ENCODE assay signal across 1 cellular context in genomic region chr14:34722723-34723545, GRCh38.
TF ChIP-seq lines count a peak whose summit lies in the region.

No MANE protein-coding gene starts in this region.

TF ChIP-seq in HepG2, 621 proteins besides CTCF, POLR2A, EP300 and RAD21 (continued from another document and continues in another):
- TF ChIP-seq ZNF777 (CRISPR knock-in tag; IDR thresholded peaks at IDR 0.05) (no peak), ZKSCAN8 (CRISPR knock-in tag; IDR thresholded peaks at IDR 0.05; ENCODE audit: borderline replicate concordance) (peak; percentile 74; the same call in 1 of the 2 replicates), ZNF24 (IDR thresholded peaks at IDR 0.05) (no peak; the same call in 1 of the 2 replicates), SMAD9 (CRISPR knock-in tag; IDR thresholded peaks at IDR 0.05) (0 out of 2 replicates have a peak, but pooled peaks have one; percentile 33), STAT5B (CRISPR knock-in tag; IDR thresholded peaks at IDR 0.05) (no peak), SMAD3 (CRISPR knock-in tag; IDR thresholded peaks at IDR 0.05) (no peak; the same call in 1 of the 2 replicates), ZMYM2 (CRISPR knock-in tag; IDR thresholded peaks at IDR 0.05) (no peak), U2AF1 (optimal IDR thresholded peaks at IDR 0.05; ENCODE audit: low read depth, low read length) (no peak), KLF6 (CRISPR knock-in tag; IDR thresholded peaks at IDR 0.05) (0 out of 2 replicates have a peak, but pooled peaks have one; percentile 50), ZNF737 (CRISPR knock-in tag; IDR thresholded peaks at IDR 0.05; ENCODE audit: borderline replicate concordance) (no peak), TCF7 (IDR thresholded peaks at IDR 0.05; ENCODE audit: low read depth) (no peak), RBM39 (IDR thresholded peaks at IDR 0.05; ENCODE audit: low read depth, low read length, poor library complexity, severe bottlenecking) (no peak), HNF1A (IDR thresholded peaks at IDR 0.05; ENCODE audit: low read depth) (no peak), HNF1A (CRISPR knock-in tag; IDR thresholded peaks at IDR 0.05; ENCODE audit: borderline replicate concordance) (no peak), MEIS2 (CRISPR knock-in tag; IDR thresholded peaks at IDR 0.05) (no peak), HNF4A (CRISPR knock-in tag; IDR thresholded peaks at IDR 0.05) (no peak), DNMT3B (CRISPR knock-in tag; conservative IDR thresholded peaks at IDR 0.05) (no peak), NFATC3 (CRISPR knock-in tag; IDR thresholded peaks at IDR 0.05) (peak; percentile 92), ZNF746 (CRISPR knock-in tag; IDR thresholded peaks at IDR 0.05) (no peak), ZNF687 (CRISPR knock-in tag; IDR thresholded peaks at IDR 0.05) (no peak), SNAPC2 (CRISPR knock-in tag; IDR thresholded peaks at IDR 0.05) (peak; percentile 87; the same call in 1 of the 2 replicates), ZNF691 (CRISPR knock-in tag; IDR thresholded peaks at IDR 0.05; ENCODE audit: borderline replicate concordance, low read depth) (no peak), TCF12 (IDR thresholded peaks at IDR 0.05) (no peak), TCF12 (CRISPR knock-in tag; IDR thresholded peaks at IDR 0.05) (no peak), RFX1 (IDR thresholded peaks at IDR 0.05) (no peak), ZBTB2 (CRISPR knock-in tag; IDR thresholded peaks at IDR 0.05; ENCODE audit: low read depth) (no peak), POGZ (CRISPR knock-in tag; IDR thresholded peaks at IDR 0.05) (no peak), ZNF556 (CRISPR knock-in tag; IDR thresholded peaks at IDR 0.05; ENCODE audit: borderline replicate concordance) (peak; percentile 53; the same call in 1 of the 2 replicates), ZNF572 (CRISPR knock-in tag; IDR thresholded peaks at IDR 0.05) (no peak), MYC (CRISPR knock-in tag; IDR thresholded peaks at IDR 0.05; ENCODE audit: borderline replicate concordance) (no peak), CREM (IDR thresholded peaks at IDR 0.05) (no peak), CREM (CRISPR knock-in tag; IDR thresholded peaks at IDR 0.05) (no peak), ZNF160 (CRISPR knock-in tag; IDR thresholded peaks at IDR 0.05) (no peak), KDM5A (IDR thresholded peaks at IDR 0.05; ENCODE audit: borderline replicate concordance, low read length) (no peak), HNRNPLL (IDR thresholded peaks at IDR 0.05; ENCODE audit: low read depth, low read length, poor library complexity, severe bottlenecking) (no peak), HMGA1 (CRISPR knock-in tag; conservative IDR thresholded peaks at IDR 0.05) (no peak), SMYD3 (CRISPR knock-in tag; IDR thresholded peaks at IDR 0.05) (no peak), ZBTB7B (CRISPR knock-in tag; IDR thresholded peaks at IDR 0.05) (no peak), ZNF780A (CRISPR knock-in tag; IDR thresholded peaks at IDR 0.05) (no peak), FOXA1 (IDR thresholded peaks at IDR 0.05) (no peak), FOXA1 (CRISPR knock-in tag; IDR thresholded peaks at IDR 0.05) (no peak), ZNF720 (CRISPR knock-in tag; IDR thresholded peaks at IDR 0.05) (no peak), HDAC6 (IDR thresholded peaks at IDR 0.05; ENCODE audit: low read depth, low read length) (no peak), NFYB (CRISPR knock-in tag; IDR thresholded peaks at IDR 0.05) (no peak), REXO4 (CRISPR knock-in tag; IDR thresholded peaks at IDR 0.05; ENCODE audit: borderline replicate concordance) (no peak), ZFP41 (CRISPR knock-in tag; IDR thresholded peaks at IDR 0.05; ENCODE audit: borderline replicate concordance) (no peak)
- TF ChIP-seq, protein P1, sequence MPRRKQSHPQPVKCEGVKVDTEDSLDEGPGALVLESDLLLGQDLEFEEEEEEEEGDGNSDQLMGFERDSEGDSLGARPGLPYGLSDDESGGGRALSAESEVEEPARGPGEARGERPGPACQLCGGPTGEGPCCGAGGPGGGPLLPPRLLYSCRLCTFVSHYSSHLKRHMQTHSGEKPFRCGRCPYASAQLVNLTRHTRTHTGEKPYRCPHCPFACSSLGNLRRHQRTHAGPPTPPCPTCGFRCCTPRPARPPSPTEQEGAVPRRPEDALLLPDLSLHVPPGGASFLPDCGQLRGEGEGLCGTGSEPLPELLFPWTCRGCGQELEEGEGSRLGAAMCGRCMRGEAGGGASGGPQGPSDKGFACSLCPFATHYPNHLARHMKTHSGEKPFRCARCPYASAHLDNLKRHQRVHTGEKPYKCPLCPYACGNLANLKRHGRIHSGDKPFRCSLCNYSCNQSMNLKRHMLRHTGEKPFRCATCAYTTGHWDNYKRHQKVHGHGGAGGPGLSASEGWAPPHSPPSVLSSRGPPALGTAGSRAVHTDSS (CRISPR knock-in tag; conservative IDR thresholded peaks at IDR 0.05), result no peak
- TF ChIP-seq, protein P2, sequence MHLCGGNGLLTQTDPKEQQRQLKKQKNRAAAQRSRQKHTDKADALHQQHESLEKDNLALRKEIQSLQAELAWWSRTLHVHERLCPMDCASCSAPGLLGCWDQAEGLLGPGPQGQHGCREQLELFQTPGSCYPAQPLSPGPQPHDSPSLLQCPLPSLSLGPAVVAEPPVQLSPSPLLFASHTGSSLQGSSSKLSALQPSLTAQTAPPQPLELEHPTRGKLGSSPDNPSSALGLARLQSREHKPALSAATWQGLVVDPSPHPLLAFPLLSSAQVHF (CRISPR knock-in tag; IDR thresholded peaks at IDR 0.05), result no peak
- TF ChIP-seq, protein P3, sequence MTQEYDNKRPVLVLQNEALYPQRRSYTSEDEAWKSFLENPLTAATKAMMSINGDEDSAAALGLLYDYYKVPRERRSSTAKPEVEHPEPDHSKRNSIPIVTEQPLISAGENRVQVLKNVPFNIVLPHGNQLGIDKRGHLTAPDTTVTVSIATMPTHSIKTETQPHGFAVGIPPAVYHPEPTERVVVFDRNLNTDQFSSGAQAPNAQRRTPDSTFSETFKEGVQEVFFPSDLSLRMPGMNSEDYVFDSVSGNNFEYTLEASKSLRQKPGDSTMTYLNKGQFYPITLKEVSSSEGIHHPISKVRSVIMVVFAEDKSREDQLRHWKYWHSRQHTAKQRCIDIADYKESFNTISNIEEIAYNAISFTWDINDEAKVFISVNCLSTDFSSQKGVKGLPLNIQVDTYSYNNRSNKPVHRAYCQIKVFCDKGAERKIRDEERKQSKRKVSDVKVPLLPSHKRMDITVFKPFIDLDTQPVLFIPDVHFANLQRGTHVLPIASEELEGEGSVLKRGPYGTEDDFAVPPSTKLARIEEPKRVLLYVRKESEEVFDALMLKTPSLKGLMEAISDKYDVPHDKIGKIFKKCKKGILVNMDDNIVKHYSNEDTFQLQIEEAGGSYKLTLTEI (CRISPR knock-in tag; conservative IDR thresholded peaks at IDR 0.05), result no peak
- TF ChIP-seq, protein P4, sequence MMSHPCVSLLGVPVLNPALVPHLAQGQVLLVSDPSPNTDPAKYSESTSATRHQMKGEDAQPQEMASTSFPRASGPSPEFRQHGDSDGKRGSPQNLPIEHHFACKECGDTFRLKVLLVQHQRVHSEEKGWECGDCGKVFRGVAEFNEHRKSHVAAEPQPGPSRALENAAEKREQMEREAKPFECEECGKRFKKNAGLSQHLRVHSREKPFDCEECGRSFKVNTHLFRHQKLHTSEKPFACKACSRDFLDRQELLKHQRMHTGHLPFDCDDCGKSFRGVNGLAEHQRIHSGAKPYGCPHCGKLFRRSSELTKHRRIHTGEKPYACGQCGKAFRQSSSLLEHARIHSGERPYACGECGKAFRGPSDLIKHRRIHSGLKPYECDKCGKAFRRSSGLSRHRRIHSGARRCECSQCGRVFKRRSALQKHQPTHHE (CRISPR knock-in tag; IDR thresholded peaks at IDR 0.05; ENCODE audit: borderline replicate concordance), result no peak
- TF ChIP-seq, protein P5, sequence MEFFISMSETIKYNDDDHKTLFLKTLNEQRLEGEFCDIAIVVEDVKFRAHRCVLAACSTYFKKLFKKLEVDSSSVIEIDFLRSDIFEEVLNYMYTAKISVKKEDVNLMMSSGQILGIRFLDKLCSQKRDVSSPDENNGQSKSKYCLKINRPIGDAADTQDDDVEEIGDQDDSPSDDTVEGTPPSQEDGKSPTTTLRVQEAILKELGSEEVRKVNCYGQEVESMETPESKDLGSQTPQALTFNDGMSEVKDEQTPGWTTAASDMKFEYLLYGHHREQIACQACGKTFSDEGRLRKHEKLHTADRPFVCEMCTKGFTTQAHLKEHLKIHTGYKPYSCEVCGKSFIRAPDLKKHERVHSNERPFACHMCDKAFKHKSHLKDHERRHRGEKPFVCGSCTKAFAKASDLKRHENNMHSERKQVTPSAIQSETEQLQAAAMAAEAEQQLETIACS (CRISPR knock-in tag; IDR thresholded peaks at IDR 0.05), result no peak
- TF ChIP-seq, protein P6, sequence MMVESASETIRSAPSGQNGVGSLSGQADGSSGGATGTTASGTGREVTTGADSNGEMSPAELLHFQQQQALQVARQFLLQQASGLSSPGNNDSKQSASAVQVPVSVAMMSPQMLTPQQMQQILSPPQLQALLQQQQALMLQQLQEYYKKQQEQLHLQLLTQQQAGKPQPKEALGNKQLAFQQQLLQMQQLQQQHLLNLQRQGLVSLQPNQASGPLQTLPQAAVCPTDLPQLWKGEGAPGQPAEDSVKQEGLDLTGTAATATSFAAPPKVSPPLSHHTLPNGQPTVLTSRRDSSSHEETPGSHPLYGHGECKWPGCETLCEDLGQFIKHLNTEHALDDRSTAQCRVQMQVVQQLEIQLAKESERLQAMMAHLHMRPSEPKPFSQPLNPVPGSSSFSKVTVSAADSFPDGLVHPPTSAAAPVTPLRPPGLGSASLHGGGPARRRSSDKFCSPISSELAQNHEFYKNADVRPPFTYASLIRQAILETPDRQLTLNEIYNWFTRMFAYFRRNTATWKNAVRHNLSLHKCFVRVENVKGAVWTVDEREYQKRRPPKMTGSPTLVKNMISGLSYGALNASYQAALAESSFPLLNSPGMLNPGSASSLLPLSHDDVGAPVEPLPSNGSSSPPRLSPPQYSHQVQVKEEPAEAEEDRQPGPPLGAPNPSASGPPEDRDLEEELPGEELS (CRISPR knock-in tag; IDR thresholded peaks at IDR 0.05), result no peak
